In the genomic region with DNA sequence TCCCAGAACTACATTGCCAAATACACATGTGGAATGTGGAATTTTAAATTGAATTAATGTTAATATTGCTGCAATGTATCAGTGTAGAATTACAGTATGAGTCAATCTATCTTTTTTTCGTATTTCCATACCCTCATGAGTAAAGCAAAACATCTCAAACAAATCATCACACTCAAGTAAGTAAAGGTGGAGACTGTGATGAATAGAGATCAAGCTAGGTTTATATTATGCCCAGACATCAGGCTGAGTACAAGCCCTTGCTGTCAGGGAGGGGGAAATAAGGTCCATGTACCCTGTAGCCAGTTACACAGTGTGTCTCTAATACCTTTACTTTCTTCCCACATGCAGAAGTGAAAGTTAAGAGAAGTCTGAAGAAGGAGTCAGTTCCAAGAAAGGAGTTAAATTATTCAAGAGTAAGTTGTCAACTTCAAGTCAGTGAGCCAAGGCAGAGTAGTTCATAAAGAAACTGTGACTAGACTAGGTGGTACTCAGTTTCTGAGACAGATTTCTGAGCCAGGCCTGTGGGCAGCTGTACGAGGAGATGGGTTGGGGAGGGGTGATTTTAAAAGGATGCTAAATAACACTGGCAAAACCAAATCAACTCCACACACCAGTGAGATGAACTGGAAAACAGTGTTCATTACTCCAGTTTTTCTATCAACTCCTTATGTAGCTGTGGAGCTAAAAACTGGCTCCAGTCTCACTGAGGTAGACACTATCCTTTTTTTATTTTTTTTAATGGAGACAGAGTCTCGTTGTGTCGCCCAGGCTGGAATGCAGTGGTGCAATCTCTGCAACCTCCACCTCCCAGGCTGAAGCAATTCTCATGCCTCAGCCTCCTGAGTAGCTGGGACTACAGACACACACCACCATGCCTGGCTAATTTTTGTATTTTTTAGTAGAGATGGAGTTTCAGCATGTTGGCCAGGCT, we compare ENCODE assay signal across 10 cellular contexts. TPM values are rescaled to one million over a fixed set of nuclear protein-coding genes. Genes with fewer than 3 reads are reported as not detected.
A peak's percentile ranks its signal among the peaks of the same experiment; 100 is the strongest.
DNase-seq lines count a peak whose midpoint lies in the region; ATAC-seq and TF ChIP-seq lines count a peak whose summit lies in the region.
"Had no signal": no experiment of that assay in that cellular context is flagged by ENCODE, and none has a peak within 500 bp of the region (broad histone marks: within the 10 kb centered on the region; RNA-seq: fewer than 3 reads in every experiment).

No MANE protein-coding gene starts in this region.

- H3K36me3 Mint-ChIP-seq in effector memory CD8-positive, alpha-beta T cell (ENCODE audit: insufficient read depth), result no peaks in the 10 kb centered on the region
- no peaks in the 10 kb centered on the region for H3K36me3 Mint-ChIP-seq in mesothelial cell of epicardium

- H3K27me3 ChIP-seq in right atrium auricular region (no peaks in the 10 kb centered on the region), tibial nerve (no peaks in the 10 kb centered on the region)

- H3K4me3 ChIP-seq in right atrium auricular region (no peak overlapping the region), tibial nerve (no peak overlapping the region)

- DNase-seq in fibroblast of gingiva (ENCODE audit: low read depth) (peak; percentile 83), right atrium auricular region (ENCODE audit: low spot score) (no peak), tibial nerve (ENCODE audit: low spot score in 2 of 2) (no peak), mesothelial cell of epicardium (ENCODE audit: low spot score in 2 of 2, unreplicated experiment in 2 of 2) (no peak)
- DNase-seq in effector memory CD8-positive, alpha-beta T cell, result no peak
- DNase-seq: substantia nigra had no signal

- peaks cover 0 to 10% of the 10 kb centered on the region in 2 donors for H3K27me3 Mint-ChIP-seq in effector memory CD8-positive, alpha-beta T cell
- H3K27me3 Mint-ChIP-seq in mesothelial cell of epicardium (ENCODE audit: low read depth), result peaks cover 4% of the 10 kb centered on the region

- ATAC-seq in GM18517 (IDR thresholded peaks at IDR 0.05; ENCODE audit: unreplicated experiment) (peak; percentile 74), GM21576 (IDR thresholded peaks at IDR 0.05; ENCODE audit: unreplicated experiment) (peak; percentile 67), HG03565 (IDR thresholded peaks at IDR 0.05; ENCODE audit: unreplicated experiment) (peak; percentile 66)
- ATAC-seq in effector memory CD8-positive, alpha-beta T cell (replicated peaks), result no peak

- no peak overlapping the region for H3K4me3 Mint-ChIP-seq in effector memory CD8-positive, alpha-beta T cell
- no peak overlapping the region for H3K4me3 Mint-ChIP-seq in mesothelial cell of epicardium
- H3K4me3 Mint-ChIP-seq: nephron had no signal

- TF ChIP-seq POLR2A in tibial nerve (IDR thresholded peaks at IDR 0.05), result no peak

- H3K9me3 Mint-ChIP-seq in effector memory CD8-positive, alpha-beta T cell, result no peaks in the 10 kb centered on the region
- H3K9me3 Mint-ChIP-seq in mesothelial cell of epicardium, result no peaks in the 10 kb centered on the region
- H3K9me3 Mint-ChIP-seq: nephron had no signal

- 68 to 74% methylated on average over 4 of the region's 4 CpGs for WGBS in tibial nerve, 2 donors

- H3K4me1 ChIP-seq in right atrium auricular region (no peaks in the 10 kb centered on the region), tibial nerve (no peaks in the 10 kb centered on the region)

- TF ChIP-seq CTCF in right atrium auricular region (IDR thresholded peaks at IDR 0.05) (no peak), tibial nerve (IDR thresholded peaks at IDR 0.05) (no peak), mesothelial cell of epicardium (IDR thresholded peaks at IDR 0.05; ENCODE audit: unreplicated experiment) (no peak)

- H3K9me3 ChIP-seq in right atrium auricular region (no peaks in the 10 kb centered on the region), tibial nerve (no peaks in the 10 kb centered on the region)

- H3K27ac ChIP-seq in right atrium auricular region (no peak overlapping the region), tibial nerve (no peak overlapping the region)

- no peak for TF ChIP-seq EP300 in tibial nerve (IDR thresholded peaks at IDR 0.05)

- H3K36me3 ChIP-seq in right atrium auricular region (no peaks in the 10 kb centered on the region), tibial nerve (no peaks in the 10 kb centered on the region)

- H3K27ac Mint-ChIP-seq in effector memory CD8-positive, alpha-beta T cell, result no peak overlapping the region
- H3K27ac Mint-ChIP-seq in mesothelial cell of epicardium, result no peak overlapping the region
- H3K27ac Mint-ChIP-seq: nephron had no signal

- H3K4me1 Mint-ChIP-seq in effector memory CD8-positive, alpha-beta T cell (ENCODE audit: low read depth in 2 of 2), result no peaks in the 10 kb centered on the region
- no peaks in the 10 kb centered on the region for H3K4me1 Mint-ChIP-seq in mesothelial cell of epicardium
- H3K4me1 Mint-ChIP-seq: nephron had no signal

RNA-seq across cellular contexts. Expression of a gene that starts 23.8 kb away (rescaled TPM):
- total RNA-seq in right atrium auricular region (10 to 100 TPM; 65.9 to 93.2 TPM), tibial nerve (10 to 100 TPM; 30.6 to 51.6 (median 40.8) TPM), mesothelial cell of epicardium (46.7 to 48.2 TPM (median 47.0 TPM) in 3 replicates)
